In genomic region chr18:45664824-45665763, GRCh38 we compare ENCODE assay signal across 1 cellular context.
TF ChIP-seq lines count a peak whose summit lies in the region.

No MANE protein-coding gene starts in this region.

TF ChIP-seq in HepG2, 621 proteins besides CTCF, POLR2A, EP300 and RAD21:
- no peak for TF ChIP-seq ZNF770 (CRISPR knock-in tag; IDR thresholded peaks at IDR 0.05)
- no peak for TF ChIP-seq ZNF737 (CRISPR knock-in tag; IDR thresholded peaks at IDR 0.05; ENCODE audit: borderline replicate concordance)
- TF ChIP-seq ZNF33A (CRISPR knock-in tag; IDR thresholded peaks at IDR 0.05; ENCODE audit: borderline replicate concordance), result no peak
- no peak for TF ChIP-seq ZNF788 (CRISPR knock-in tag; IDR thresholded peaks at IDR 0.05; ENCODE audit: borderline replicate concordance)
- no peak for TF ChIP-seq SMYD3 (CRISPR knock-in tag; IDR thresholded peaks at IDR 0.05)
- no peak for TF ChIP-seq MZF1 (CRISPR knock-in tag; IDR thresholded peaks at IDR 0.05; ENCODE audit: borderline replicate concordance)
- TF ChIP-seq MAFG (CRISPR knock-in tag; IDR thresholded peaks at IDR 0.05), result no peak
- no peak for TF ChIP-seq SNAI1 (CRISPR knock-in tag; IDR thresholded peaks at IDR 0.05; ENCODE audit: borderline replicate concordance)
- TF ChIP-seq ZNF17 (CRISPR knock-in tag; IDR thresholded peaks at IDR 0.05), result no peak
- no peak for TF ChIP-seq KDM3A (CRISPR knock-in tag; IDR thresholded peaks at IDR 0.05; ENCODE audit: low read depth)
- peak; percentile 72 for TF ChIP-seq SMC3 (IDR thresholded peaks at IDR 0.05; ENCODE audit: low read length)
- no peak for TF ChIP-seq ZNF749 (CRISPR knock-in tag; IDR thresholded peaks at IDR 0.05; ENCODE audit: borderline replicate concordance)
- peak; percentile 80 for TF ChIP-seq STAG1 (CRISPR knock-in tag; IDR thresholded peaks at IDR 0.05)
- no peak for TF ChIP-seq ZNF326 (CRISPR knock-in tag; IDR thresholded peaks at IDR 0.05; ENCODE audit: borderline replicate concordance)
- no peak for TF ChIP-seq ZNF407 (CRISPR knock-in tag; IDR thresholded peaks at IDR 0.05; ENCODE audit: not compliant biosample characterization)
- TF ChIP-seq NPAS2 (CRISPR knock-in tag; IDR thresholded peaks at IDR 0.05; ENCODE audit: borderline replicate concordance), result no peak
- TF ChIP-seq SRSF1 (optimal IDR thresholded peaks at IDR 0.05; ENCODE audit: low read depth, low read length), result no peak
